ENCODE assay signal across 25 cellular contexts in the genomic region with DNA sequence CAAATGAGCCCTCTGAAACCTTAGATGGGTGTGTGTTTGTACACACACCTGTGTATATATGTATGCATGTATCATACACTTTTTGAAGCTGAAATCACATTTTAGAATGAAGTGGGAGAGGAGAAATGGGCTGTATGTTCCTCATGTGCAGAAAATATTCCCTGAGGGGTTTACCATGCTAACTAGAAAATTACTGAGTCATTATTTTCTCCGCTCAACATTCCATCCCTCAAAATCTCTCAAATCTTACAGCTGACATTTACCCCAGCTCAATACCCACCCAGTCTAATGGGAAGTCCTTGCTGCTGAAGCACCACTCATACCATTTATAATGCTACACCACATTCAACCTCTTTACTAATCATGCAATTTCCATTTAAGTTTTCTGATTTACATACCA.
"Had no signal": no experiment of that assay in that cellular context is flagged by ENCODE, and none has a peak within 500 bp of the region (broad histone marks: within the 10 kb centered on the region; RNA-seq: fewer than 3 reads in every experiment).

No MANE protein-coding gene starts in this region.

- H3K27ac ChIP-seq: left ventricle myocardium inferior, ovary, right atrium auricular region, right lobe of liver, skin epidermis, stomach, testis, thyroid gland, transverse colon, upper lobe of left lung, vagina had no signal

- H3K4me1 ChIP-seq: left ventricle myocardium inferior, right atrium auricular region, right lobe of liver, stomach, testis, thyroid gland, transverse colon, upper lobe of left lung had no signal

- DNase-seq: hypothalamus; immature natural killer cell; islet precursor cell; left ventricle myocardium inferior; midbrain; mucosa of descending colon; naive thymus-derived CD4-positive, alpha-beta T cell; ovary; right lobe of liver; stimulated activated CD4-positive, alpha-beta T cell treated with anti-CD3 and anti-CD28 coated beads, Interleukin-12 subunit alpha, Interleukin-12 subunit beta, amount 100 ng/mL, for 4 hours; stimulated activated CD4-positive, alpha-beta T cell treated with anti-CD3 and anti-CD28 coated beads, Interleukin-15, amount 100 ng/mL, for 24 hours; stimulated activated CD4-positive, alpha-beta T cell treated with anti-CD3 and anti-CD28 coated beads, Interleukin-2, amount 100 ng/mL, for 24 hours; stimulated activated CD4-positive, alpha-beta T cell treated with anti-CD3 and anti-CD28 coated beads, Interleukin-4, amount 100 ng/mL, for 1 hour; stimulated activated naive B cell treated with anti-CD40 and anti-IgM and Interleukin-4, amounts not matched to agents 10 μg/mL and 1 μg/mL and 100 μg/mL, for 72 hours; stimulated activated naive CD8-positive, alpha-beta T cell treated with anti-CD3 and anti-CD28 coated beads, Interleukin-15, Interleukin-2, amounts not matched to agents 100 U/mL and 50 U/mL, for 24 hours; stomach; testis; thyroid gland; transverse colon; upper lobe of left lung had no signal

- H3K27me3 ChIP-seq: ovary, right atrium auricular region, right lobe of liver, stomach, testis, thyroid gland, transverse colon, upper lobe of left lung, vagina had no signal

- ATAC-seq: mucosa of descending colon; naive thymus-derived CD4-positive, alpha-beta T cell; natural killer cell treated with Interleukin-12 subunit alpha and Interleukin-12 subunit beta and Interleukin-15 and Interleukin-18, amount 100 ng/mL, for 72 hours; right lobe of liver; stimulated activated naive CD8-positive, alpha-beta T cell treated with anti-CD3 and anti-CD28 coated beads, Interleukin-15, Interleukin-2, amounts not matched to agents 100 U/mL and 50 U/mL, for 24 hours had no signal

- H3K36me3 ChIP-seq: left ventricle myocardium inferior, ovary, right atrium auricular region, right lobe of liver, stomach, thyroid gland, transverse colon, upper lobe of left lung, vagina had no signal

- H3K9me3 ChIP-seq: left ventricle myocardium inferior, mucosa of descending colon, ovary, right atrium auricular region, right lobe of liver, stomach, testis, thyroid gland, transverse colon, upper lobe of left lung, vagina had no signal

- H3K4me3 ChIP-seq: left ventricle myocardium inferior, lung, mucosa of descending colon, ovary, right atrium auricular region, right lobe of liver, skin epidermis, stomach, testis, thyroid gland, transverse colon, upper lobe of left lung, vagina had no signal
